In genomic region chr9:121751686-121752445, GRCh38 we compare ENCODE assay signal across 18 cellular contexts.
A peak's percentile ranks its signal among the peaks of the same experiment; 100 is the strongest.
DNase-seq lines count a peak whose midpoint lies in the region; ATAC-seq, FAIRE-seq and TF ChIP-seq lines count a peak whose summit lies in the region.
"Had no signal": no experiment of that assay in that cellular context is flagged by ENCODE, and none has a peak within 500 bp of the region (broad histone marks: within the 10 kb centered on the region; RNA-seq: fewer than 3 reads in every experiment).

No MANE protein-coding gene starts in this region.

- H3K27ac ChIP-seq in left ventricle myocardium inferior (replicated peaks) (peak overlapping the region; percentile 99), pancreas (peak overlapping the region; percentile 22 to 87 (median 61)), upper lobe of right lung (peak overlapping the region; percentile 72)
- H3K27ac ChIP-seq: 22Rv1, parathyroid adenoma, SK-N-MC had no signal

- H3K9me3 Mint-ChIP-seq in activated naive CD8-positive, alpha-beta T cell treated with anti-CD3 and anti-CD28 coated beads, Interleukin-2, amount 10 ng/mL, durations not matched to agents 7 days and 5 days, result no peaks in the 10 kb centered on the region
- H3K9me3 Mint-ChIP-seq in activated naive CD8-positive, alpha-beta T cell treated with anti-CD3 and anti-CD28 coated beads for 36 hours, result no peaks in the 10 kb centered on the region
- H3K9me3 Mint-ChIP-seq: dendritic cell treated with granulocyte-macrophage colony-stimulating factor and Interleukin-4, amounts not matched to agents 40 ng/mL and 50 ng/mL, for 4 days; IgD-negative memory B cell; type B pancreatic cell had no signal

- ATAC-seq in activated naive CD8-positive, alpha-beta T cell treated with anti-CD3 and anti-CD28 coated beads, Interleukin-2, amount 10 ng/mL, durations not matched to agents 7 days and 5 days (ENCODE audit: low read depth), result no peak
- ATAC-seq in pancreas, result peak in 2 of 4 donors; percentile 3 to 13
- ATAC-seq in upper lobe of right lung, result peak; percentile 56
- ATAC-seq in HG02885 (IDR thresholded peaks at IDR 0.05; ENCODE audit: poor library complexity, unreplicated experiment), result no peak
- ATAC-seq in GM18517 (IDR thresholded peaks at IDR 0.05; ENCODE audit: unreplicated experiment), result no peak

- no peaks in the 10 kb centered on the region for H3K36me3 Mint-ChIP-seq in activated naive CD8-positive, alpha-beta T cell treated with anti-CD3 and anti-CD28 coated beads, Interleukin-2, amount 10 ng/mL, durations not matched to agents 7 days and 5 days
- H3K36me3 Mint-ChIP-seq in activated naive CD8-positive, alpha-beta T cell treated with anti-CD3 and anti-CD28 coated beads for 36 hours, result no peaks in the 10 kb centered on the region
- H3K36me3 Mint-ChIP-seq: IgD-negative memory B cell, type B pancreatic cell had no signal

- no peak overlapping the region for H3K4me3 Mint-ChIP-seq in activated naive CD8-positive, alpha-beta T cell treated with anti-CD3 and anti-CD28 coated beads, Interleukin-2, amount 10 ng/mL, durations not matched to agents 7 days and 5 days
- H3K4me3 Mint-ChIP-seq in activated naive CD8-positive, alpha-beta T cell treated with anti-CD3 and anti-CD28 coated beads for 36 hours, result no peak overlapping the region
- H3K4me3 Mint-ChIP-seq: dendritic cell treated with granulocyte-macrophage colony-stimulating factor and Interleukin-4, amounts not matched to agents 40 ng/mL and 50 ng/mL, for 4 days; IgD-negative memory B cell; type B pancreatic cell had no signal

- H3K9me3 ChIP-seq in left ventricle myocardium inferior (replicated peaks), result no peaks in the 10 kb centered on the region
- H3K9me3 ChIP-seq in pancreas, result no peaks in the 10 kb centered on the region
- H3K9me3 ChIP-seq in upper lobe of right lung, result no peaks in the 10 kb centered on the region

- intact Hi-C loops in left ventricle myocardium inferior (cut with micrococcal nuclease), result no loop called here
- intact Hi-C loops in pancreas (cut with DNase I), result no loop called here
- intact Hi-C loops in upper lobe of right lung (cut with DNase I), result no loop called here

- 66 to 71% methylated on average over 13 of the region's 13 CpGs for WGBS in pancreas, 2 donors

- peaks cover 12% of the 10 kb centered on the region for H3K4me1 Mint-ChIP-seq in activated naive CD8-positive, alpha-beta T cell treated with anti-CD3 and anti-CD28 coated beads, Interleukin-2, amount 10 ng/mL, durations not matched to agents 7 days and 5 days
- peaks cover 13% of the 10 kb centered on the region for H3K4me1 Mint-ChIP-seq in activated naive CD8-positive, alpha-beta T cell treated with anti-CD3 and anti-CD28 coated beads for 36 hours
- H3K4me1 Mint-ChIP-seq: IgD-negative memory B cell had no signal

- peaks cover 2% of the 10 kb centered on the region for H3K36me3 ChIP-seq in left ventricle myocardium inferior
- no peaks in the 10 kb centered on the region for H3K36me3 ChIP-seq in pancreas
- no peaks in the 10 kb centered on the region for H3K36me3 ChIP-seq in upper lobe of right lung

- no peak for TF ChIP-seq CTCF in left ventricle myocardium inferior (IDR thresholded peaks at IDR 0.05; ENCODE audit: borderline replicate concordance)
- TF ChIP-seq CTCF in pancreas (IDR thresholded peaks at IDR 0.05), result no peak
- TF ChIP-seq CTCF in upper lobe of right lung (IDR thresholded peaks at IDR 0.05), result no peak

- no peak for FAIRE-seq in pancreas (lab: Jason Lieb, UNC)
- FAIRE-seq: TTC549 had no signal

- H3K27ac Mint-ChIP-seq in activated naive CD8-positive, alpha-beta T cell treated with anti-CD3 and anti-CD28 coated beads, Interleukin-2, amount 10 ng/mL, durations not matched to agents 7 days and 5 days, result peak overlapping the region; percentile 56
- no peak overlapping the region for H3K27ac Mint-ChIP-seq in activated naive CD8-positive, alpha-beta T cell treated with anti-CD3 and anti-CD28 coated beads for 36 hours
- H3K27ac Mint-ChIP-seq: dendritic cell treated with granulocyte-macrophage colony-stimulating factor and Interleukin-4, amounts not matched to agents 40 ng/mL and 50 ng/mL, for 4 days; IgD-negative memory B cell; type B pancreatic cell had no signal

- DNase-seq in activated naive CD8-positive, alpha-beta T cell treated with anti-CD3 and anti-CD28 coated beads, Interleukin-2, amount 10 ng/mL, durations not matched to agents 7 days and 5 days, result no peak
- DNase-seq in activated naive CD8-positive, alpha-beta T cell treated with anti-CD3 and anti-CD28 coated beads for 36 hours, result no peak
- no peak for DNase-seq in left ventricle myocardium inferior
- no peak for DNase-seq in pancreas
- no peak for DNase-seq in upper lobe of right lung
- DNase-seq in putamen (ENCODE audit: low spot score), result no peak
- DNase-seq: activated CD4-positive, alpha-beta T cell treated with anti-CD3 and anti-CD28 coated beads, Interleukin-2, amount 50 U/mL, for 48 hours; NCI-H1048; NCI-H2227 treated with DMSO at 0.1 percent for 48 hours had no signal

- POLR2A ChIA-PET in activated naive CD8-positive, alpha-beta T cell treated with anti-CD3 and anti-CD28 coated beads, Interleukin-2, amount 10 ng/mL, durations not matched to agents 7 days and 5 days (lab: Charles Lee), result no interaction called here

- H3K4me1 ChIP-seq in left ventricle myocardium inferior, result peaks cover 100% of the 10 kb centered on the region
- peaks cover 0 to 12% (median 8%) of the 10 kb centered on the region in 3 donors for H3K4me1 ChIP-seq in pancreas
- peaks cover 42% of the 10 kb centered on the region for H3K4me1 ChIP-seq in upper lobe of right lung
- H3K4me1 ChIP-seq: parathyroid adenoma had no signal

- H3K27me3 ChIP-seq in left ventricle myocardium inferior (ENCODE audit: low read depth) (no peaks in the 10 kb centered on the region), pancreas (no peaks in the 10 kb centered on the region), upper lobe of right lung (no peaks in the 10 kb centered on the region)

- H3K27me3 Mint-ChIP-seq in activated naive CD8-positive, alpha-beta T cell treated with anti-CD3 and anti-CD28 coated beads, Interleukin-2, amount 10 ng/mL, durations not matched to agents 7 days and 5 days, result no peaks in the 10 kb centered on the region
- no peaks in the 10 kb centered on the region for H3K27me3 Mint-ChIP-seq in activated naive CD8-positive, alpha-beta T cell treated with anti-CD3 and anti-CD28 coated beads for 36 hours
- H3K27me3 Mint-ChIP-seq: dendritic cell treated with granulocyte-macrophage colony-stimulating factor and Interleukin-4, amounts not matched to agents 40 ng/mL and 50 ng/mL, for 4 days; IgD-negative memory B cell; type B pancreatic cell had no signal

- H3K4me3 ChIP-seq in left ventricle myocardium inferior, result no peak overlapping the region
- H3K4me3 ChIP-seq in pancreas, result no peak overlapping the region
- H3K4me3 ChIP-seq in upper lobe of right lung, result no peak overlapping the region
- H3K4me3 ChIP-seq: SK-N-MC had no signal
